In the genomic region with DNA sequence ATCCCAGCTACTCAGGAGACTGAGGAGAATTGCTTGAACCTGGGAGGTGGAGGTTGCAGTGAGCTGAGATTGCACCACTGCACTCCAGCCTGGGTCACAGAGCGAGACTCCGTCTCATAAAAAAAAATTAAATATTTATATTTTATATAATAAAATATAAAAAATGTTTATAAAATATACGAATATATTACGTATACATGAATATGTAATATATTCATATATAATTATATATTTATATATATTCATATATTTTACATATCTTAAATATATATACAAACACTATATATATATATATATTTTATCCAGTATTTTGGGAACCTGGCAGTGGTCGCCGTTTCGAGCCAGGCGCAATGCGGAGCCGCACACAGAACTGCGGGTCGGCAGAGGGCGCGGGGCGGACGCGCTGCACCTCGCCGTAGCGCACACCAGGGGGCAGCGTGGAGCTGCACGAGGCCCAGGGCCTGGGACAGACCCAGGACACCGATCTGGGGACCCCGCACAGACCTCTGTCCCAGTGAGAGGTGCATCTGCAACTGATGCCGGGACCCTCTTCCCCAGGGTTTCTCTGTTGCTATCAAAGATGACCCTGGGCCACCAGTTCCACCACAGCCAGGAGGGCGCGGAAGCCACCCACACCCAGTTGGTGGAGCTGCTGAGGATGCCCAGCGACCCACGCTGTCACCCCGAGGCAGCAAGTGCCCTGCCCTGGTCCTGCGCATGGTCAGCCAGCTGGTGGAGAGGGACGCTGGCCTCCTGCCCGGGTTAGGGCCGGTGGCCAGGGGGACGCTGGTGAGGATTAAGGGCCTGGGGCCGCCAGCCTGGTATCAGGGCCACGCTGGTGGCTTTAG, we compare ENCODE assay signal across 8 cellular contexts. TPM values are rescaled to one million over a fixed set of nuclear protein-coding genes. Genes with fewer than 3 reads are reported as not detected.
A peak's percentile ranks its signal among the peaks of the same experiment; 100 is the strongest.
DNase-seq lines count a peak whose midpoint lies in the region; ATAC-seq, FAIRE-seq and TF ChIP-seq lines count a peak whose summit lies in the region.

No MANE protein-coding gene starts in this region.

- peak; percentile 41 for DNase-seq in NCI-H2196 (lab: John Stamatoyannopoulos, UW; ENCODE audit: unreplicated experiment)
- DNase-seq in NCI-H2196 treated with DMSO at 0.1 percent for 48 hours (lab: John Stamatoyannopoulos, UW; ENCODE audit: unreplicated experiment) = no peak
- peak; percentile 49 for DNase-seq in T-helper 2 cell treated with Interferon-gamma antibody and Interleukin-4, amounts not matched to agents 5 μg/mL and 100 μg/mL, for 36 hours (ENCODE audit: low spot score)
- no peak for DNase-seq in brain microvascular endothelial cell
- no peak for DNase-seq in keratinocyte (ENCODE audit: low read depth, low spot score)
- peak; percentile 41 to 62 for DNase-seq in stimulated activated CD4-positive, alpha-beta T cell treated with anti-CD3 and anti-CD28 coated beads, Interleukin-4, amount 100 ng/mL, for 48 hours (ENCODE audit: low read depth in 2 of 2)
- DNase-seq in lower leg skin (ENCODE audit: low spot score in 2 of 2) = no peak

- no peak for TF ChIP-seq POLR2A in lower leg skin (IDR thresholded peaks at IDR 0.05)

- no peak overlapping the region for H3K27ac ChIP-seq in brain microvascular endothelial cell
- H3K27ac ChIP-seq in keratinocyte (ENCODE audit: control insufficient read depth, insufficient read depth, low read length) = no peak overlapping the region

- H3K4me3 ChIP-seq in brain microvascular endothelial cell (ENCODE audit: low read depth, low read length) (no peak overlapping the region), keratinocyte (ENCODE audit: control insufficient read depth in 2 of 3, extremely low read depth in 1 of 3, insufficient read depth in 2 of 3, low read depth in 1 of 3, low read length in 3 of 3) (no peak overlapping the region), lower leg skin (ENCODE audit: low read depth, poor library complexity, severe bottlenecking) (no peak overlapping the region)

- H3K4me1 ChIP-seq in keratinocyte (ENCODE audit: control insufficient read depth, extremely low read depth, insufficient read depth, low read length) = no peaks in the 10 kb centered on the region

- no peak for FAIRE-seq in keratinocyte (lab: Jason Lieb, UNC)

- H4K20me1 ChIP-seq in keratinocyte (ENCODE audit: control insufficient read depth, extremely low read depth, insufficient read depth, low read length) = no peaks in the 10 kb centered on the region

- H3K9me3 ChIP-seq in keratinocyte (ENCODE audit: control insufficient read depth, low read depth, low read length) = no peaks in the 10 kb centered on the region

- H3K79me2 ChIP-seq in keratinocyte (ENCODE audit: control insufficient read depth, insufficient read depth, low read length) = no peaks in the 10 kb centered on the region

- no peak overlapping the region for H3K4me3 Mint-ChIP-seq in T-helper 2 cell treated with Interferon-gamma antibody and Interleukin-4, amounts not matched to agents 5 μg/mL and 100 μg/mL, for 36 hours

- no peaks in the 10 kb centered on the region for H3K27me3 ChIP-seq in brain microvascular endothelial cell (replicated peaks)
- no peaks in the 10 kb centered on the region for H3K27me3 ChIP-seq in keratinocyte (ENCODE audit: control insufficient read depth, extremely low read depth, insufficient read depth, low read length)

- ATAC-seq in HG03175 (IDR thresholded peaks at IDR 0.05; ENCODE audit: unreplicated experiment) = peak; percentile 74

- H3K27me3 Mint-ChIP-seq in T-helper 2 cell treated with Interferon-gamma antibody and Interleukin-4, amounts not matched to agents 5 μg/mL and 100 μg/mL, for 36 hours (ENCODE audit: low read depth) = no peaks in the 10 kb centered on the region

- no peak overlapping the region for H2AFZ ChIP-seq in keratinocyte (ENCODE audit: control insufficient read depth, low read length)

- H3K27ac Mint-ChIP-seq in T-helper 2 cell treated with Interferon-gamma antibody and Interleukin-4, amounts not matched to agents 5 μg/mL and 100 μg/mL, for 36 hours = no peak overlapping the region

- no peaks in the 10 kb centered on the region for H3K9me3 Mint-ChIP-seq in T-helper 2 cell treated with Interferon-gamma antibody and Interleukin-4, amounts not matched to agents 5 μg/mL and 100 μg/mL, for 36 hours

- H3K36me3 Mint-ChIP-seq in T-helper 2 cell treated with Interferon-gamma antibody and Interleukin-4, amounts not matched to agents 5 μg/mL and 100 μg/mL, for 36 hours (ENCODE audit: low read depth) = peaks cover 3% of the 10 kb centered on the region

- TF ChIP-seq CTCF in brain microvascular endothelial cell (IDR thresholded peaks at IDR 0.05; ENCODE audit: low read depth, low read length, missing control alignments) = peak; percentile 82
- peak; percentile 46 to 96 (median 94) for TF ChIP-seq CTCF in keratinocyte (optimal IDR thresholded peaks at IDR 0.05 in 1 of 3, IDR thresholded peaks at IDR 0.05 in 1 of 3, conservative IDR thresholded peaks at IDR 0.05 in 1 of 3; ENCODE audit: extremely low read depth in 1 of 3, insufficient read depth in 2 of 3, low read length in 3 of 3)
- peak in 1 of 3 donors; percentile 17 for TF ChIP-seq CTCF in lower leg skin (IDR thresholded peaks at IDR 0.05)

- peaks cover 2% of the 10 kb centered on the region for H3K4me1 Mint-ChIP-seq in T-helper 2 cell treated with Interferon-gamma antibody and Interleukin-4, amounts not matched to agents 5 μg/mL and 100 μg/mL, for 36 hours (ENCODE audit: low read depth)

- dilution Hi-C loops in keratinocyte (cut with MboI; ENCODE audit: extremely low pct_ligation_motif_present, low sequenced_read_pairs) = no loop called here

- H3K9ac ChIP-seq in keratinocyte (ENCODE audit: control insufficient read depth, extremely low read depth, insufficient read depth, low read length) = no peak overlapping the region

- H3K4me2 ChIP-seq in keratinocyte (ENCODE audit: control insufficient read depth, extremely low read depth, insufficient read depth, low read depth, low read length) = no peak overlapping the region

- H3K36me3 ChIP-seq in brain microvascular endothelial cell (replicated peaks) (no peaks in the 10 kb centered on the region), keratinocyte (ENCODE audit: control insufficient read depth in 2 of 2, extremely low read depth in 1 of 2, insufficient read depth in 2 of 2, low read length in 2 of 2) (no peaks in the 10 kb centered on the region)

- H3K9me1 ChIP-seq in keratinocyte (ENCODE audit: control insufficient read depth, extremely low read depth, insufficient read depth, low read length) = no peaks in the 10 kb centered on the region

- 34 to 41% methylated on average over 28 to 37 of the region's 37 CpGs for WGBS in lower leg skin, 2 donors

- intact Hi-C loops in lower leg skin (cut with DNase I; ENCODE audit: low total_unique reads) = no loop called here

- in situ Hi-C loops in brain microvascular endothelial cell (cut with HindIII; ENCODE audit: low pct_ligation_motif_present, low sequenced_read_pairs) = no loop called here

RNA-seq across cellular contexts. Expression of gene AP5Z1, which starts 22.7 kb away (rescaled TPM):
- 11.9 to 31.6 TPM (median 12.6 TPM) in 3 replicates for polyA plus RNA-seq in keratinocyte
- polyA plus RNA-seq in keratinocyte (2011; ENCODE audit: low read depth) = 10.2 TPM
- polyA plus RNA-seq in keratinocyte (2011; cell fraction: cytosol; rRNA removed) = 6.4 and 15.8 TPM in 2 replicates
- 59.7 and 85.7 TPM in 2 replicates for polyA plus RNA-seq in keratinocyte (2011; cell fraction: nucleus; rRNA removed)
- 17.8 and 18.5 TPM in 2 replicates for polyA plus RNA-seq in keratinocyte (2012; ENCODE audit: low replicate concordance)
- 7.6 to 12.4 TPM (median 11.3 TPM) in 3 replicates for polyA minus RNA-seq in keratinocyte
- polyA minus RNA-seq in keratinocyte (2011; cell fraction: cytosol; rRNA and poly(A)+ RNA removed) = 24.2 TPM
- polyA minus RNA-seq in keratinocyte (2011; cell fraction: nucleus; rRNA and poly(A)+ RNA removed) = 35.5 and 42.9 TPM in 2 replicates
- 10 to 100 TPM; 43.1 to 87.4 (median 61.3) TPM for total RNA-seq in lower leg skin

Comparison
In these comparisons a context has a peak if more than half of its experiments do, and no peak if none do; other contexts are left out.
1. DNase-seq: peak in NCI-H2196 (single experiment), T-helper 2 cell treated with Interferon-gamma antibody and Interleukin-4, amounts not matched to agents 5 μg/mL and 100 μg/mL, for 36 hours (single experiment) and stimulated activated CD4-positive, alpha-beta T cell treated with anti-CD3 and anti-CD28 coated beads, Interleukin-4, amount 100 ng/mL, for 48 hours (2 of 2); none in NCI-H2196 treated with DMSO at 0.1 percent for 48 hours (single experiment), brain microvascular endothelial cell (single experiment), keratinocyte (single experiment) and lower leg skin (0 of 2).